13 cellular contexts compared by ENCODE assay signal in the genomic region with DNA sequence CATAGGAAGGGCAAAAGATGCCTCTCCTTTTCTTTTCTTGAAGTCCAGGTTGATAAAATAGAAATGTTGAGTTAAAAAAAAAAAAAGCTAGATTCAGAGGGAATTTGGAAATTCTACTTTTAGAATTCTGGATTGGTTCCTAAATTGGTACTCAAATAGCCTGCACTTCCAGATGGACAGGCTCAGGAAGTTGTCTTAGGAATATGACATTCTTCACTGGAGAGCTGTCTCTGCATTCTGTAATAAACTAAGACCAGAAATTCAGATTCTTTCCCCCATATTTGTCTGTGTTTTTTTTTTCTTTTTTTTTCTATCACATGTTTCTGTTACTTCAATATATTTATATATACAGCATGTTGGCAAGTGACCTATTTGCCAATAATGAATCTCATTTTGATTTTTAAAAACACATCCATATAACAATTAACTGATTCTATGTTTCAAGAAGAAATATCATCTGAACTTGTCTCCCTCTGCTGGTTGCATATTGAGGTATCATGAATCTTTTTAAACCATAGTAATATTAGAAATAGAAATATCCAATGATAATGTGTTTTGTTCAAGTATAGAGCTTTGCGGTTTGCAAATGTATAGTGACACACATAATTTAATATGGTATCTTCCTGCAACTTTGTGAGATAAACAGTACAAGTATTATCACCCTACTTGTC. TPM values are rescaled to one million over a fixed set of nuclear protein-coding genes. Genes with fewer than 3 reads are reported as not detected.
DNase-seq lines count a peak whose midpoint lies in the region; ATAC-seq and TF ChIP-seq lines count a peak whose summit lies in the region.
"Had no signal": no experiment of that assay in that cellular context is flagged by ENCODE, and none has a peak within 500 bp of the region (broad histone marks: within the 10 kb centered on the region; RNA-seq: fewer than 3 reads in every experiment).

No MANE protein-coding gene starts in this region.

- no peak for ATAC-seq in HG03460 (IDR thresholded peaks at IDR 0.05; ENCODE audit: unreplicated experiment)
- no peak for ATAC-seq in HG03135 (IDR thresholded peaks at IDR 0.05; ENCODE audit: unreplicated experiment)
- ATAC-seq: natural killer cell treated with Interleukin-12 subunit alpha and Interleukin-12 subunit beta and Interleukin-15 and Interleukin-18, amount 100 ng/mL, for 72 hours; stimulated activated naive B cell treated with anti-CD40 and anti-IgM and Interleukin-4, amounts not matched to agents 10 μg/mL and 1 μg/mL and 100 μg/mL, for 72 hours; T-cell had no signal

- no peaks in the 10 kb centered on the region for H3K36me3 ChIP-seq in neural progenitor cell

- no peaks in the 10 kb centered on the region for H3K9me3 ChIP-seq in neural progenitor cell (ENCODE audit: low read depth)

- TF ChIP-seq CTCF in neural progenitor cell (IDR thresholded peaks at IDR 0.05): peak; percentile 34

- H2AFZ ChIP-seq in neural progenitor cell (replicated peaks): no peak overlapping the region

- no peak overlapping the region for H3K4me3 Mint-ChIP-seq in neural progenitor cell
- H3K4me3 Mint-ChIP-seq: natural killer cell treated with Interleukin-12 subunit alpha and Interleukin-12 subunit beta and Interleukin-15 and Interleukin-18, amount 100 ng/mL, for 72 hours; stimulated activated naive B cell treated with anti-CD40 and anti-IgM and Interleukin-4, amounts not matched to agents 10 μg/mL and 1 μg/mL and 100 μg/mL, for 72 hours; T-cell had no signal

- H3K4me3 ChIP-seq in neural progenitor cell: no peak overlapping the region

- no peak overlapping the region for H3K27ac ChIP-seq in neural progenitor cell

- DNase-seq in COR-L47 (lab: John Stamatoyannopoulos, UW) (peak; percentile 21), NAMALWA (ENCODE audit: low spot score) (peak; percentile 9), cerebellar cortex (ENCODE audit: low spot score) (peak; percentile 66), neural progenitor cell (ENCODE audit: low spot score) (no peak), NCI-H2029 (lab: John Stamatoyannopoulos, UW) (no peak), GDM1 (lab: John Stamatoyannopoulos, UW) (no peak)
- DNase-seq: activated CD8-positive, alpha-beta memory T cell treated with anti-CD3 and anti-CD28 coated beads for 24 hours; NCI-H226; stimulated activated naive B cell treated with anti-CD40 and anti-IgM and Interleukin-4, amounts not matched to agents 10 μg/mL and 1 μg/mL and 100 μg/mL, for 72 hours; T-cell had no signal

- H4K20me1 ChIP-seq in neural progenitor cell (ENCODE audit: low read depth): no peaks in the 10 kb centered on the region

- H3K4me1 ChIP-seq in neural progenitor cell: no peaks in the 10 kb centered on the region

- no peaks in the 10 kb centered on the region for H3K4me1 Mint-ChIP-seq in neural progenitor cell
- H3K4me1 Mint-ChIP-seq: stimulated activated naive B cell treated with anti-CD40 and anti-IgM and Interleukin-4, amounts not matched to agents 10 μg/mL and 1 μg/mL and 100 μg/mL, for 72 hours; T-cell had no signal

- no peak overlapping the region for H3K9ac ChIP-seq in neural progenitor cell

- no peaks in the 10 kb centered on the region for H3F3A ChIP-seq in neural progenitor cell (ENCODE audit: low read depth)

- H3K4me2 ChIP-seq in neural progenitor cell: no peak overlapping the region

- H3K9me3 Mint-ChIP-seq in neural progenitor cell: peaks cover 3% of the 10 kb centered on the region

- no peaks in the 10 kb centered on the region for H3K36me3 Mint-ChIP-seq in neural progenitor cell
- H3K36me3 Mint-ChIP-seq: stimulated activated naive B cell treated with anti-CD40 and anti-IgM and Interleukin-4, amounts not matched to agents 10 μg/mL and 1 μg/mL and 100 μg/mL, for 72 hours; T-cell had no signal

- H3K27ac Mint-ChIP-seq in neural progenitor cell: no peak overlapping the region
- H3K27ac Mint-ChIP-seq: natural killer cell treated with Interleukin-12 subunit alpha and Interleukin-12 subunit beta and Interleukin-15 and Interleukin-18, amount 100 ng/mL, for 72 hours; stimulated activated naive B cell treated with anti-CD40 and anti-IgM and Interleukin-4, amounts not matched to agents 10 μg/mL and 1 μg/mL and 100 μg/mL, for 72 hours; T-cell had no signal

- no peaks in the 10 kb centered on the region for H3K79me2 ChIP-seq in neural progenitor cell (ENCODE audit: low read depth)

- H3K27me3 Mint-ChIP-seq in neural progenitor cell (ENCODE audit: insufficient read depth, low read depth): peaks cover 3% of the 10 kb centered on the region
- H3K27me3 Mint-ChIP-seq: natural killer cell treated with Interleukin-12 subunit alpha and Interleukin-12 subunit beta and Interleukin-15 and Interleukin-18, amount 100 ng/mL, for 72 hours; stimulated activated naive B cell treated with anti-CD40 and anti-IgM and Interleukin-4, amounts not matched to agents 10 μg/mL and 1 μg/mL and 100 μg/mL, for 72 hours; T-cell had no signal

- no peaks in the 10 kb centered on the region for H3K27me3 ChIP-seq in neural progenitor cell

RNA-seq across cellular contexts. Expression of a gene that starts 8.5 kb away (rescaled TPM):
- total RNA-seq in neural progenitor cell (ENCODE audit: low replicate concordance): 13.3 and 18.0 TPM in 2 replicates
- total RNA-seq: natural killer cell treated with Interleukin-12 subunit alpha and Interleukin-12 subunit beta and Interleukin-15 and Interleukin-18, amount 100 ng/mL, for 72 hours had no signal

Comparison
In these comparisons a context has a peak if more than half of its experiments do, and no peak if none do; other contexts are left out.
1. DNase-seq: peak in COR-L47 (single experiment), NAMALWA (single experiment) and cerebellar cortex (single experiment); none in neural progenitor cell (single experiment), NCI-H2029 (single experiment) and GDM1 (single experiment).